24 cellular contexts compared by ENCODE assay signal in the genomic region with DNA sequence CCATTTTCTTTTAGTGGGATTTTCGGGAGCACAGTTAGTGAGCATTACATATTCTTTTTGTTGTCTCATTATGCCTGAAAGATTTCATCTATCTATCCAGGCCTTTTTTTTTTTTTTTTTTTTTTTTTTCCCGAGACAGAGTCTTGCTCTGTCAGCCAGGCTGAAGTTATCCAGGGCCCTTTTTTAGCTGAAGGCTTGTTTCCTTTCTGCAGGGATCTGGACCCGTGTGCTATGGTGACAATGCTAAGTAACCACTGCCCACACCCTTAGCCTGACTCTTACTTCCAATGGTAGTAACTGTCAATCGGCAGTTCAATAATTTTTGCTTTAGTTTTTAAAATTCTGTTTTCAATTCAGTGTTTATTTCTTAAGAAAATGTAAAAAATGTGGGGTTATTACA.
DNase-seq lines count a peak whose midpoint lies in the region; ATAC-seq, FAIRE-seq and TF ChIP-seq lines count a peak whose summit lies in the region.
"Had no signal": no experiment of that assay in that cellular context is flagged by ENCODE, and none has a peak within 500 bp of the region (broad histone marks: within the 10 kb centered on the region; RNA-seq: fewer than 3 reads in every experiment).

No MANE protein-coding gene starts in this region.

- no peaks in the 10 kb centered on the region for H3K9me2 ChIP-seq in SK-N-SH

- H3K36me3 ChIP-seq in SK-N-SH (replicated peaks in 1 of 2; ENCODE audit: control insufficient read depth in 1 of 2, insufficient read depth in 2 of 2, low read length in 1 of 2): no peaks in the 10 kb centered on the region
- H3K36me3 ChIP-seq in K562 (ENCODE audit: control insufficient read depth, insufficient read depth, low read length): no peaks in the 10 kb centered on the region
- H3K36me3 ChIP-seq: BLaER1 treated with 17β-estradiol and CSF1 and Interleukin-3, amounts not matched to agents 10 nM and 100 nM had no signal

- H3K4me1 Mint-ChIP-seq in mesothelial cell of epicardium: peaks cover 28% of the 10 kb centered on the region
- no peaks in the 10 kb centered on the region for H3K4me1 Mint-ChIP-seq in activated CD4-positive, alpha-beta T cell treated with anti-CD3 and anti-CD28 coated beads, Interleukin-2, amount 10 ng/mL, durations not matched to agents 7 days and 5 days
- H3K4me1 Mint-ChIP-seq: B cell had no signal

- no peak overlapping the region for H3K27ac ChIP-seq in SK-N-SH (ENCODE audit: low read depth in 2 of 2, low read length in 1 of 2)
- no peak overlapping the region for H3K27ac ChIP-seq in K562 (ENCODE audit: extremely low read depth, low read depth, low read length)
- no peak overlapping the region for H3K27ac ChIP-seq in dorsolateral prefrontal cortex
- H3K27ac ChIP-seq: 22Rv1; A549; BLaER1 treated with 17β-estradiol and CSF1 and Interleukin-3, amounts not matched to agents 10 nM and 100 nM; C4-2B had no signal

- no peak for FAIRE-seq in K562 (lab: Jason Lieb, UNC)
- FAIRE-seq: A549, D721Med, GM12878, GM12892, GM18507 had no signal

- 17% methylated on average over 4 of the region's 4 CpGs for whole genome bisulfite sequencing in SK-N-SH (ENCODE audit: low lambda C conversion rate)
- WGBS in K562 (ENCODE audit: insufficient coverage, low coverage, missing lambda C conversion rate): 32% methylated on average over 4 of the region's 4 CpGs

- CTCF ChIA-PET in SK-N-SH (lab: Yijun Ruan, JAX): interaction anchor here (1.3 kb wide), 1 partner anchor 11 kb away, joined by 4 read pairs; no protein-coding TSS in a partner anchor
- CTCF ChIA-PET in K562 (lab: Yijun Ruan, JAX; ENCODE audit: low intra/inter-chr PET ratio): no interaction called here
- CTCF ChIA-PET in activated CD4-positive, alpha-beta T cell treated with anti-CD3 and anti-CD28 coated beads, Interleukin-2, amount 10 ng/mL, durations not matched to agents 7 days and 5 days (lab: Charles Lee): no interaction called here

- DNase-seq in SK-N-SH (peak; percentile 70), ELF-1 (ENCODE audit: low read depth, low spot score) (peak; percentile 1), K562 (ENCODE audit: extremely low read depth in 1 of 4, low spot score in 3 of 4) (no peak), mesothelial cell of epicardium (ENCODE audit: low spot score in 2 of 2, unreplicated experiment in 2 of 2) (no peak), NCI-H2227 (lab: John Stamatoyannopoulos, UW; ENCODE audit: unreplicated experiment) (no peak), dorsolateral prefrontal cortex (no peak)
- no peak for DNase-seq in activated CD4-positive, alpha-beta T cell treated with anti-CD3 and anti-CD28 coated beads, Interleukin-2, amount 10 ng/mL, durations not matched to agents 7 days and 5 days
- DNase-seq: AML-193; Caco-2; Calu3; CD4-positive, alpha-beta T cell; CD8-positive, alpha-beta T cell; DMS79 treated with DMSO at 0.1 percent for 48 hours; GDM1 had no signal

- H3K9ac ChIP-seq in SK-N-SH (no peak overlapping the region), K562 (ENCODE audit: insufficient read depth in 1 of 2, low read depth in 2 of 2, low read length in 2 of 2) (no peak overlapping the region)
- H3K9ac ChIP-seq: BLaER1 treated with 17β-estradiol and CSF1 and Interleukin-3, amounts not matched to agents 10 nM and 100 nM had no signal

- no peaks in the 10 kb centered on the region; a peak in 1 of 4 replicates for H3K4me1 ChIP-seq in SK-N-SH (ENCODE audit: control insufficient read depth in 1 of 2, insufficient read depth in 2 of 2, low read depth in 1 of 2, low read length in 1 of 2)
- no peaks in the 10 kb centered on the region for H3K4me1 ChIP-seq in K562 (replicated peaks in 1 of 2; ENCODE audit: control insufficient read depth in 2 of 2, insufficient read depth in 2 of 2, low read length in 2 of 2)
- H3K4me1 ChIP-seq: A549, Caco-2 had no signal

- no peaks in the 10 kb centered on the region for H3F3A ChIP-seq in SK-N-SH (replicated peaks; ENCODE audit: insufficient read depth)

- no peak overlapping the region for H2AFZ ChIP-seq in SK-N-SH (ENCODE audit: low read depth)
- no peak overlapping the region for H2AFZ ChIP-seq in K562 (ENCODE audit: low read depth, low read length)

- H3K9me1 ChIP-seq in K562 (ENCODE audit: control insufficient read depth, insufficient read depth, low read length): no peaks in the 10 kb centered on the region

- H3K27me3 ChIP-seq in SK-N-SH (ENCODE audit: insufficient read depth) (no peaks in the 10 kb centered on the region), K562 (ENCODE audit: control insufficient read depth in 2 of 2, insufficient read depth in 2 of 2, low read length in 2 of 2) (no peaks in the 10 kb centered on the region), dorsolateral prefrontal cortex (peaks cover 0 to 4% (median 0%) of the 10 kb centered on the region in 45 donors)
- H3K27me3 ChIP-seq: BLaER1 treated with 17β-estradiol and CSF1 and Interleukin-3, amounts not matched to agents 10 nM and 100 nM had no signal

- H3K27me3 Mint-ChIP-seq in mesothelial cell of epicardium (ENCODE audit: low read depth): no peaks in the 10 kb centered on the region
- H3K27me3 Mint-ChIP-seq in activated CD4-positive, alpha-beta T cell treated with anti-CD3 and anti-CD28 coated beads, Interleukin-2, amount 10 ng/mL, durations not matched to agents 7 days and 5 days: no peaks in the 10 kb centered on the region
- H3K27me3 Mint-ChIP-seq: B cell; CD4-positive, alpha-beta T cell had no signal

- H3K79me2 ChIP-seq in SK-N-SH (ENCODE audit: insufficient read depth) (no peaks in the 10 kb centered on the region), K562 (ENCODE audit: control insufficient read depth, insufficient read depth, low read length) (no peaks in the 10 kb centered on the region)

- TF ChIP-seq CTCF in SK-N-SH (IDR thresholded peaks at IDR 0.05): no peak
- no peak for TF ChIP-seq CTCF in K562 (IDR thresholded peaks at IDR 0.05 in 2 of 3, conservative IDR thresholded peaks at IDR 0.05 in 1 of 3; ENCODE audit: insufficient read depth in 2 of 3, low read depth in 1 of 3, low read length in 3 of 3)
- no peak for TF ChIP-seq CTCF in mesothelial cell of epicardium (IDR thresholded peaks at IDR 0.05; ENCODE audit: unreplicated experiment)
- no peak for TF ChIP-seq CTCF in dorsolateral prefrontal cortex (IDR thresholded peaks at IDR 0.05 in 54 of 56, conservative IDR thresholded peaks at IDR 0.05 in 2 of 56; ENCODE audit: low read depth in 1 of 56, partially characterized antibody in 56 of 56)

- peak in 1 of 2 experiments; percentile 44; a peak in 1 of 4 replicates for TF ChIP-seq EP300 in SK-N-SH (IDR thresholded peaks at IDR 0.05; ENCODE audit: borderline replicate concordance in 1 of 2, low read depth in 1 of 2, low read length in 1 of 2)
- TF ChIP-seq EP300 in K562 (IDR thresholded peaks at IDR 0.05; ENCODE audit: low read length): no peak

- H3K4me2 ChIP-seq in SK-N-SH (no peak overlapping the region), K562 (ENCODE audit: insufficient read depth, low read length) (no peak overlapping the region)
- H3K4me2 ChIP-seq: A549; BLaER1 treated with 17β-estradiol and CSF1 and Interleukin-3, amounts not matched to agents 10 nM and 100 nM had no signal

- TF ChIP-seq RAD21 in SK-N-SH (IDR thresholded peaks at IDR 0.05; ENCODE audit: low read length): no peak
- no peak for TF ChIP-seq RAD21 in K562 (CRISPR knock-in tag; conservative IDR thresholded peaks at IDR 0.05 in 1 of 2, IDR thresholded peaks at IDR 0.05 in 1 of 2)

- H3K9me3 ChIP-seq in SK-N-SH (no peaks in the 10 kb centered on the region), K562 (replicated peaks; ENCODE audit: control insufficient read depth, insufficient read depth, low read depth, low read length) (no peaks in the 10 kb centered on the region)
- H3K9me3 ChIP-seq: A549; BLaER1 treated with 17β-estradiol and CSF1 and Interleukin-3, amounts not matched to agents 10 nM and 100 nM; Caco-2 had no signal

- ATAC-seq in SK-N-SH treated with all-trans-retinoic acid at 6 μM for 48 hours (no peak), K562 (no peak; the same call in 2 of the 3 replicates)
- ATAC-seq: A549; CD8-positive, alpha-beta T cell; GM12878 had no signal

- peak overlapping the region; percentile 70 for H3K27ac Mint-ChIP-seq in mesothelial cell of epicardium
- no peak overlapping the region for H3K27ac Mint-ChIP-seq in activated CD4-positive, alpha-beta T cell treated with anti-CD3 and anti-CD28 coated beads, Interleukin-2, amount 10 ng/mL, durations not matched to agents 7 days and 5 days
- H3K27ac Mint-ChIP-seq: B cell; CD4-positive, alpha-beta T cell; CD8-positive, alpha-beta T cell had no signal

- H3K4me3 ChIP-seq in SK-N-SH (ENCODE audit: low read depth in 2 of 2, low read length in 1 of 2) (no peak overlapping the region), K562 (no peak overlapping the region), dorsolateral prefrontal cortex (no peak overlapping the region)
- H3K4me3 ChIP-seq: A549; BLaER1 treated with 17β-estradiol and CSF1 and Interleukin-3, amounts not matched to agents 10 nM and 100 nM; GM12878 had no signal

- no peak for TF ChIP-seq POLR2A in K562 (conservative IDR thresholded peaks at IDR 0.05)

- H3K36me3 Mint-ChIP-seq in mesothelial cell of epicardium: no peaks in the 10 kb centered on the region
- no peaks in the 10 kb centered on the region for H3K36me3 Mint-ChIP-seq in activated CD4-positive, alpha-beta T cell treated with anti-CD3 and anti-CD28 coated beads, Interleukin-2, amount 10 ng/mL, durations not matched to agents 7 days and 5 days (ENCODE audit: low read depth)
- H3K36me3 Mint-ChIP-seq: CD8-positive, alpha-beta T cell had no signal

- H4K20me1 ChIP-seq in SK-N-SH (ENCODE audit: insufficient read depth) (no peaks in the 10 kb centered on the region), K562 (replicated peaks; ENCODE audit: control insufficient read depth, insufficient read depth, low read length) (no peaks in the 10 kb centered on the region)
- H4K20me1 ChIP-seq: BLaER1 treated with 17β-estradiol and CSF1 and Interleukin-3, amounts not matched to agents 10 nM and 100 nM had no signal

- in situ Hi-C loops in K562 (cut with MboI): no loop called here

- no TSS peak for BruUV-seq in K562 (replicated peaks; lab: Mats Ljungman, UMichigan)

- no peaks in the 10 kb centered on the region for H3K9me3 Mint-ChIP-seq in mesothelial cell of epicardium
- H3K9me3 Mint-ChIP-seq in activated CD4-positive, alpha-beta T cell treated with anti-CD3 and anti-CD28 coated beads, Interleukin-2, amount 10 ng/mL, durations not matched to agents 7 days and 5 days: no peaks in the 10 kb centered on the region
- H3K9me3 Mint-ChIP-seq: CD4-positive, alpha-beta T cell; CD8-positive, alpha-beta T cell had no signal

- POLR2A ChIA-PET in SK-N-SH (lab: Yijun Ruan, JAX) (no interaction called here), K562 (lab: Yijun Ruan, JAX) (no interaction called here)
- POLR2A ChIA-PET in activated CD4-positive, alpha-beta T cell treated with anti-CD3 and anti-CD28 coated beads, Interleukin-2, amount 10 ng/mL, durations not matched to agents 7 days and 5 days (lab: Charles Lee): no interaction called here

- intact Hi-C loops in K562 (cut with micrococcal nuclease): no loop called here
- intact Hi-C loops in dorsolateral prefrontal cortex (cut with DNase I): no loop called here

- no peak overlapping the region for H3K4me3 Mint-ChIP-seq in mesothelial cell of epicardium
- no peak overlapping the region for H3K4me3 Mint-ChIP-seq in activated CD4-positive, alpha-beta T cell treated with anti-CD3 and anti-CD28 coated beads, Interleukin-2, amount 10 ng/mL, durations not matched to agents 7 days and 5 days
- H3K4me3 Mint-ChIP-seq: B cell; CD4-positive, alpha-beta T cell; CD8-positive, alpha-beta T cell had no signal

TF ChIP-seq in K562, 482 proteins besides CTCF, POLR2A, EP300 and RAD21 (continues in another document):
- TF ChIP-seq NCOA4 (IDR thresholded peaks at IDR 0.05; ENCODE audit: partially characterized antibody): no peak

Comparison
In these comparisons a context has a peak if more than half of its experiments do, and no peak if none do; other contexts are left out.
1. DNase-seq: peak in SK-N-SH (single experiment) and ELF-1 (single experiment); none in K562 (0 of 4), mesothelial cell of epicardium (0 of 2), activated CD4-positive, alpha-beta T cell treated with anti-CD3 and anti-CD28 coated beads, Interleukin-2, amount 10 ng/mL, durations not matched to agents 7 days and 5 days (single experiment), NCI-H2227 (single experiment) and dorsolateral prefrontal cortex (0 of 10).